In genomic region chr2:230416061-230416721, GRCh38 we compare ENCODE assay signal across 1 cellular context.
TF ChIP-seq lines count a peak whose summit lies in the region.

Gene SP100 (plus strand): TSS chr2:230416201. CDS start chr2:230416297, 96 bp downstream.

TF ChIP-seq in HepG2, 621 proteins besides CTCF, POLR2A, EP300 and RAD21 (continued from another document and continues in another):
- no peak for TF ChIP-seq ZSCAN5A (CRISPR knock-in tag; IDR thresholded peaks at IDR 0.05; ENCODE audit: borderline replicate concordance)
- no peak for TF ChIP-seq ZNF451 (CRISPR knock-in tag; IDR thresholded peaks at IDR 0.05)
- TF ChIP-seq ZNF703 (CRISPR knock-in tag; IDR thresholded peaks at IDR 0.05; ENCODE audit: borderline replicate concordance) = no peak
- peak; percentile 83 for TF ChIP-seq SAP130 (CRISPR knock-in tag; IDR thresholded peaks at IDR 0.05; ENCODE audit: low read depth)
- no peak for TF ChIP-seq ZNF362 (CRISPR knock-in tag; IDR thresholded peaks at IDR 0.05; ENCODE audit: borderline replicate concordance)
- TF ChIP-seq RAD51 (IDR thresholded peaks at IDR 0.05; ENCODE audit: borderline replicate concordance) = peak; percentile 52
- no peak for TF ChIP-seq CC2D1A (CRISPR knock-in tag; IDR thresholded peaks at IDR 0.05)
- no peak for TF ChIP-seq DNMT3B (CRISPR knock-in tag; conservative IDR thresholded peaks at IDR 0.05)
- TF ChIP-seq AHDC1 (CRISPR knock-in tag; IDR thresholded peaks at IDR 0.05; ENCODE audit: borderline replicate concordance) = peak; percentile 24; the same call in 1 of the 2 replicates
- TF ChIP-seq ATF2 (CRISPR knock-in tag; IDR thresholded peaks at IDR 0.05) = no peak
- TF ChIP-seq ZFP41 (CRISPR knock-in tag; IDR thresholded peaks at IDR 0.05; ENCODE audit: borderline replicate concordance) = no peak
- no peak for TF ChIP-seq SMARCE1 (IDR thresholded peaks at IDR 0.05; ENCODE audit: borderline replicate concordance)
- no peak for TF ChIP-seq FIP1L1 (IDR thresholded peaks at IDR 0.05; ENCODE audit: borderline replicate concordance, insufficient read depth, low read depth, low read length)
- no peak for TF ChIP-seq AGO2 (optimal IDR thresholded peaks at IDR 0.05; ENCODE audit: low read depth, low read length)
- TF ChIP-seq ZNF333 (CRISPR knock-in tag; IDR thresholded peaks at IDR 0.05; ENCODE audit: borderline replicate concordance) = no peak
- TF ChIP-seq CHD4 (IDR thresholded peaks at IDR 0.05; ENCODE audit: borderline replicate concordance, low read length) = no peak
- no peak; the same call in 1 of the 2 replicates for TF ChIP-seq IRF1 (CRISPR knock-in tag; IDR thresholded peaks at IDR 0.05; ENCODE audit: low read depth)
- 0 out of 2 replicates have a peak, but pooled peaks have one; percentile 26 for TF ChIP-seq WIZ (CRISPR knock-in tag; IDR thresholded peaks at IDR 0.05)
- no peak for TF ChIP-seq TP53 (CRISPR knock-in tag; conservative IDR thresholded peaks at IDR 0.05)
- peak; percentile 41; the same call in 1 of the 2 replicates for TF ChIP-seq ZBTB43 (CRISPR knock-in tag; conservative IDR thresholded peaks at IDR 0.05)
- TF ChIP-seq TFAP4 (IDR thresholded peaks at IDR 0.05; ENCODE audit: borderline replicate concordance, low read depth) = peak; percentile 87
- 0 out of 2 replicates have a peak, but pooled peaks have one; percentile 48 for TF ChIP-seq ZMAT3 (CRISPR knock-in tag; conservative IDR thresholded peaks at IDR 0.05)
- no peak for TF ChIP-seq CREBL2 (CRISPR knock-in tag; IDR thresholded peaks at IDR 0.05; ENCODE audit: borderline replicate concordance)
- peak; percentile 98 for TF ChIP-seq IRF2 (CRISPR knock-in tag; IDR thresholded peaks at IDR 0.05)
- peak; percentile 64 for TF ChIP-seq GATAD1 (CRISPR knock-in tag; IDR thresholded peaks at IDR 0.05)
- TF ChIP-seq NCOA2 (CRISPR knock-in tag; IDR thresholded peaks at IDR 0.05) = peak; percentile 29; the same call in 1 of the 2 replicates
- TF ChIP-seq HMG20B (CRISPR knock-in tag; conservative IDR thresholded peaks at IDR 0.05) = 0 out of 2 replicates have a peak, but pooled peaks have one; percentile 21
- no peak for TF ChIP-seq ZNF296 (CRISPR knock-in tag; conservative IDR thresholded peaks at IDR 0.05)
- TF ChIP-seq ZKSCAN8 (CRISPR knock-in tag; IDR thresholded peaks at IDR 0.05; ENCODE audit: borderline replicate concordance) = no peak
- peak; percentile 84; the same call in 1 of the 2 replicates for TF ChIP-seq ZNF512B (CRISPR knock-in tag; IDR thresholded peaks at IDR 0.05; ENCODE audit: borderline replicate concordance)
- no peak for TF ChIP-seq NFE2L1 (CRISPR knock-in tag; IDR thresholded peaks at IDR 0.05; ENCODE audit: borderline replicate concordance)
- no peak for TF ChIP-seq ZNF136 (CRISPR knock-in tag; IDR thresholded peaks at IDR 0.05; ENCODE audit: low read depth)
- no peak for TF ChIP-seq SMC3 (IDR thresholded peaks at IDR 0.05; ENCODE audit: low read length)
- TF ChIP-seq HOMEZ (CRISPR knock-in tag; IDR thresholded peaks at IDR 0.05; ENCODE audit: low read depth) = no peak; the same call in 1 of the 2 replicates
- TF ChIP-seq HOXA7 (CRISPR knock-in tag; IDR thresholded peaks at IDR 0.05) = no peak
- no peak for TF ChIP-seq ATF6 (CRISPR knock-in tag; conservative IDR thresholded peaks at IDR 0.05)
- no peak for TF ChIP-seq ZNF382 (CRISPR knock-in tag; IDR thresholded peaks at IDR 0.05; ENCODE audit: borderline replicate concordance)
- TF ChIP-seq THAP8 (CRISPR knock-in tag; IDR thresholded peaks at IDR 0.05; ENCODE audit: borderline replicate concordance) = no peak
- 0 out of 2 replicates have a peak, but pooled peaks have one; percentile 10 for TF ChIP-seq ZNF263 (CRISPR knock-in tag; IDR thresholded peaks at IDR 0.05)
- TF ChIP-seq PLRG1 (conservative IDR thresholded peaks at IDR 0.05) = no peak
